Comparison of ENCODE assay signal across 18 cellular contexts in the genomic region with DNA sequence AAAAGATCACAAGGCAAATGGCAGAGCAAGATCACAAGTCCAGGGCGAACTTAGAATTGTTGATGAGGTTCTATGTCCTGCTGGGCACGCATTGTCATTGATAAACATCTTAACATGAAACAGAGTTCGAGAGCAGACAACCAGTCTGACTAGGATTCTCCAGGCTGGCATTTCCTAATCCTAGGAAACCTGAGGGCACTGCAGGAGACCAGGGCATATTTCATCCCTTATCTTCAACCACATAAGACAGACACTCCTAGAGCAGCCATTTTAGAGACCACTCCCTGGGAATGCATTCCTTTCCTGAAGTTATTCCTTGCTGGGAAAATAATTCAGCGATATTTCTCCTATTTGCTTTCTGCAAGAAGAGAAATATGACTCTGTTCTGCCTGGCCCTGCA.
A peak's percentile ranks its signal among the peaks of the same experiment; 100 is the strongest.
DNase-seq lines count a peak whose midpoint lies in the region; ATAC-seq, FAIRE-seq and TF ChIP-seq lines count a peak whose summit lies in the region.
"Had no signal": no experiment of that assay in that cellular context is flagged by ENCODE, and none has a peak within 500 bp of the region (broad histone marks: within the 10 kb centered on the region; RNA-seq: fewer than 3 reads in every experiment).

No MANE protein-coding gene starts in this region.

- no peak for TF ChIP-seq EP300 in Ishikawa (IDR thresholded peaks at IDR 0.05; ENCODE audit: borderline replicate concordance)

- H3K4ac ChIP-seq in neuronal stem cell (ENCODE audit: low read length), result no peak overlapping the region

- DNase-seq in DMS53 (lab: John Stamatoyannopoulos, UW) (peak; percentile 17), DMS53 treated with DMSO at 0.1 percent for 48 hours (lab: John Stamatoyannopoulos, UW; ENCODE audit: unreplicated experiment) (no peak), SK-N-MC (ENCODE audit: low read depth, low spot score) (peak; percentile 16), neuronal stem cell (ENCODE audit: low spot score) (peak; percentile 0), ureter (ENCODE audit: low spot score) (no peak), urothelium cell line (ENCODE audit: low spot score) (no peak)
- DNase-seq: 8988T; CD8-positive, alpha-beta T cell; EL; NCI-H1048; NCI-H146; NCI-H2081; NCI-H2227 treated with DMSO at 0.1 percent for 48 hours; NCI-H524 treated with DMSO at 0.1 percent for 48 hours had no signal

- no peak for ATAC-seq in GM18858 (IDR thresholded peaks at IDR 0.05; ENCODE audit: unreplicated experiment)
- ATAC-seq: CD8-positive, alpha-beta T cell had no signal

- no peak for TF ChIP-seq RAD21 in Ishikawa (IDR thresholded peaks at IDR 0.05; ENCODE audit: low read depth)

- H3K79me1 ChIP-seq in neuronal stem cell (ENCODE audit: low read depth, low read length), result no peaks in the 10 kb centered on the region

- no peak for FAIRE-seq in urothelium cell line (lab: Jason Lieb, UNC)

- no peaks in the 10 kb centered on the region for H3K4me1 ChIP-seq in neuronal stem cell (ENCODE audit: control insufficient read depth in 2 of 2, insufficient read depth in 1 of 2, low read depth in 1 of 2, low read length in 2 of 2)
- H3K4me1 ChIP-seq: BLaER1 had no signal

- no peak overlapping the region for H3K18ac ChIP-seq in neuronal stem cell (ENCODE audit: low read length)

- no peak overlapping the region for H2AFZ ChIP-seq in neuronal stem cell (ENCODE audit: low read length)

- no peak overlapping the region for H3K14ac ChIP-seq in neuronal stem cell (ENCODE audit: low read length)

- no peak overlapping the region for H3K4me2 ChIP-seq in neuronal stem cell (ENCODE audit: insufficient read depth, low read length, poor library complexity, severe bottlenecking)
- H3K4me2 ChIP-seq: BLaER1 had no signal

- H3K27ac ChIP-seq in SK-N-MC, result no peak overlapping the region
- no peak overlapping the region for H3K27ac ChIP-seq in neuronal stem cell (replicated peaks; ENCODE audit: low read length)
- H3K27ac ChIP-seq: BLaER1 had no signal

- H2AK5ac ChIP-seq in neuronal stem cell (ENCODE audit: low read depth, low read length), result no peak overlapping the region

- H3K23ac ChIP-seq in neuronal stem cell (ENCODE audit: low read depth, low read length, poor library complexity), result no peak overlapping the region

- peaks cover 0 to 17% (median 0%) of the 10 kb centered on the region in 3 experiments for H3K27me3 ChIP-seq in neuronal stem cell (ENCODE audit: control insufficient read depth in 3 of 3, insufficient read depth in 3 of 3, low read depth in 1 of 3, low read length in 3 of 3)
- H3K27me3 ChIP-seq: BLaER1 had no signal

- H3K36me3 ChIP-seq in SK-N-MC (ENCODE audit: insufficient read depth, low read length) (no peaks in the 10 kb centered on the region), neuronal stem cell (replicated peaks in 1 of 2; ENCODE audit: control insufficient read depth in 2 of 2, insufficient read depth in 2 of 2, low read length in 2 of 2) (no peaks in the 10 kb centered on the region)
- H3K36me3 ChIP-seq: BLaER1 had no signal

- no peak overlapping the region for H4K8ac ChIP-seq in neuronal stem cell (ENCODE audit: low read depth, low read length)

- H3K9me3 ChIP-seq in SK-N-MC (ENCODE audit: low read depth, low read length) (no peaks in the 10 kb centered on the region), neuronal stem cell (replicated peaks in 1 of 2; ENCODE audit: control insufficient read depth in 2 of 2, insufficient read depth in 1 of 2, low read depth in 1 of 2, low read length in 2 of 2) (no peaks in the 10 kb centered on the region)

- H4K91ac ChIP-seq in neuronal stem cell (ENCODE audit: low read depth, low read length, poor library complexity), result no peak overlapping the region

- no peak overlapping the region for H3K4me3 ChIP-seq in SK-N-MC
- no peak overlapping the region for H3K4me3 ChIP-seq in neuronal stem cell (ENCODE audit: low read length in 2 of 2)
- H3K4me3 ChIP-seq: BLaER1 had no signal

- H2BK120ac ChIP-seq in neuronal stem cell (ENCODE audit: low read depth, low read length), result no peak overlapping the region

- no peak overlapping the region for H2BK15ac ChIP-seq in neuronal stem cell (ENCODE audit: low read length)

- no peak overlapping the region for H2BK12ac ChIP-seq in neuronal stem cell (ENCODE audit: low read length)

- no peak overlapping the region for H3K9ac ChIP-seq in SK-N-MC (ENCODE audit: insufficient read length)
- H3K9ac ChIP-seq in neuronal stem cell (ENCODE audit: low read depth, low read length, poor library complexity), result no peak overlapping the region
- H3K9ac ChIP-seq: BLaER1, KMS-11 had no signal

- no peak overlapping the region for H2BK5ac ChIP-seq in neuronal stem cell (ENCODE audit: low read length)

- WGBS in neuronal stem cell (ENCODE audit: extremely low coverage in 2 of 2, insufficient read length in 2 of 2, insufficient replicate concordance in 1 of 2), 2 donors, result no CpG with 5 or more reads among the region's 4 CpGs

TF ChIP-seq in Ishikawa, 13 proteins besides CTCF, POLR2A, EP300 and RAD21:
- TF ChIP-seq TCF12 (IDR thresholded peaks at IDR 0.05; ENCODE audit: low read depth), result no peak
- TF ChIP-seq USF1 (IDR thresholded peaks at IDR 0.05), result 0 out of 2 replicates have a peak, but pooled peaks have one; percentile 3

Comparison
In these comparisons a context has a peak if more than half of its experiments do, and no peak if none do; other contexts are left out.
1. DNase-seq: peak in DMS53 (single experiment), SK-N-MC (single experiment) and neuronal stem cell (single experiment); none in DMS53 treated with DMSO at 0.1 percent for 48 hours (single experiment), ureter (single experiment) and urothelium cell line (single experiment).